22 cellular contexts compared by ENCODE assay signal in genomic region chr9:92019658-92020057, GRCh38.
"Had no signal": no experiment of that assay in that cellular context is flagged by ENCODE, and none has a peak within 500 bp of the region (broad histone marks: within the 10 kb centered on the region; RNA-seq: fewer than 3 reads in every experiment).

No MANE protein-coding gene starts in this region.

- H3K9me3 ChIP-seq: MG63, SJCRH30 had no signal

- H3K27me3 ChIP-seq: MG63, SJCRH30 had no signal

- DNase-seq: IMR-90, Karpas-422, KG1, MG63, NCI-H1092, NCI-H1105 treated with DMSO at 0.1 percent for 48 hours, NCI-H1417 treated with DMSO at 0.1 percent for 48 hours, NCI-H146, NCI-H1694 treated with DMSO at 0.1 percent for 48 hours, NCI-H1930, NCI-H2081, NCI-H2107, NCI-H2227 treated with DMSO at 0.1 percent for 48 hours, NCI-H524, NCI-H69, NCI-H774, SHP77 treated with DMSO at 0.1 percent for 48 hours, SJCRH30 had no signal

- ATAC-seq: Panc1, SK-N-SH treated with all-trans-retinoic acid at 6 μM for 48 hours had no signal

- H3K27ac ChIP-seq: RWPE1, SJCRH30 had no signal

- FAIRE-seq: HepG2 had no signal

- H3K4me1 ChIP-seq: SJCRH30 had no signal

- H3K4me3 ChIP-seq: MG63, SJCRH30 had no signal

- H3K36me3 ChIP-seq: MG63, SJCRH30 had no signal
